In the genomic region with DNA sequence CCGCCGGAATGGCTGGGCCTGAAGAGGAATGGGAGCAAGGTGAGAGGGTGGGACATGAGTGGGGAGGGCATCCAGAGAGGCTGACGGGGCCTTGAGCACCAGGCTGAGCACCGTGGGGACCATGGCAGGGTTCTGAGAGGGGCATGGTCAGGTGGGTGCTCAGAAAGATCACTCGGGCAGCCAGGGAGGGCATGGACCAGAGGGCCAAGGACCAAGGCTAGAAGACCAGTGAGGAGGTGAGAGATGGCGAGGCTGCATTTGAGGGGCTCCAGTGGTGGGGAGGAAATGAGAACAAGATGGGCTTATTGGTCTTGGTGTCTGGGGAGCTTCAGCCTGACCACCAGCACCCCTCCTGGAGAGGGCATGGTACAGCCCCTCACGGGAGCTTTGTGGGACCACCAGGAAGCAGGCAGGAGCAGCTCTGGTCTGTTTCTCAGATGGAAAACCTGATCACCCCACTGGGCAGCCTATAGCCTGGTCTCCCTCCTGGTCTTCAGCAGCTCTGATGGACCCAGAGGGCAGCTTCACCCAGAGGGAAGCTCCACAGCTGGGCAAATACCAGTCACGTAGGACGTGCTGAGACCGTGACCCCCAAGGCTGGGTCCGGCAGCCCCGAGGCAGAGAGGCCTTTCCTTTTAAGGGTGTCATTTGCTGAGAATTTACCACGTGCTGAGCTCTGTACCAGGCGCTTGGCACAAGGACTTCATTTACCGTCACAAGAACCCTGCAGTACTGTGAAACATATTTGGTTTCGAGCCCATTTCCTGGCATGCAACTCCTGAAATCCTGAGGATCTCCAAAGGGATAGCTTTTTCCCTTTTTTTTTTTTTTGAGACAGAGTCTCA, we compare ENCODE assay signal across 1 cellular context.
TF ChIP-seq lines count a peak whose summit lies in the region.

No MANE protein-coding gene starts in this region.

TF ChIP-seq in HEK293, 187 proteins besides CTCF, POLR2A, EP300 and RAD21:
- peak; percentile 35; the same call in 1 of the 2 replicates for TF ChIP-seq PRDM10 (tag by site-specific recombination; IDR thresholded peaks at IDR 0.05)
- TF ChIP-seq ZNF830 (tag by site-specific recombination; IDR thresholded peaks at IDR 0.05; ENCODE audit: low read depth): no peak
- 0 out of 2 replicates have a peak, but pooled peaks have one; percentile 7 for TF ChIP-seq SP2 (tag by site-specific recombination; IDR thresholded peaks at IDR 0.05)
- no peak for TF ChIP-seq ZNF704 (tag by site-specific recombination; IDR thresholded peaks at IDR 0.05)
- TF ChIP-seq, protein P1, sequence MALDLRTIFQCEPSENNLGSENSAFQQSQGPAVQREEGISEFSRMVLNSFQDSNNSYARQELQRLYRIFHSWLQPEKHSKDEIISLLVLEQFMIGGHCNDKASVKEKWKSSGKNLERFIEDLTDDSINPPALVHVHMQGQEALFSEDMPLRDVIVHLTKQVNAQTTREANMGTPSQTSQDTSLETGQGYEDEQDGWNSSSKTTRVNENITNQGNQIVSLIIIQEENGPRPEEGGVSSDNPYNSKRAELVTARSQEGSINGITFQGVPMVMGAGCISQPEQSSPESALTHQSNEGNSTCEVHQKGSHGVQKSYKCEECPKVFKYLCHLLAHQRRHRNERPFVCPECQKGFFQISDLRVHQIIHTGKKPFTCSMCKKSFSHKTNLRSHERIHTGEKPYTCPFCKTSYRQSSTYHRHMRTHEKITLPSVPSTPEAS (tag by site-specific recombination; IDR thresholded peaks at IDR 0.05): no peak
- no peak for TF ChIP-seq MYNN (tag by site-specific recombination; IDR thresholded peaks at IDR 0.05; ENCODE audit: borderline replicate concordance)
